Comparison of ENCODE assay signal across 8 cellular contexts in genomic region chr6:84489598-84489997, GRCh38.
"Had no signal": no experiment of that assay in that cellular context is flagged by ENCODE, and none has a peak within 500 bp of the region (broad histone marks: within the 10 kb centered on the region; RNA-seq: fewer than 3 reads in every experiment).

No MANE protein-coding gene starts in this region.

- H3K4me1 Mint-ChIP-seq: H9 had no signal

- H3K9me3 ChIP-seq: HAP-1 had no signal

- H3K4me3 Mint-ChIP-seq: H9, HFFc6 had no signal

- H3K9ac ChIP-seq: GM23248 had no signal

- H3K4me1 ChIP-seq: HAP-1 had no signal

- H3K9me3 Mint-ChIP-seq: HFFc6 had no signal

- ATAC-seq: HCT116 had no signal

- H2AFZ ChIP-seq: GM23248 had no signal

- H3K27ac ChIP-seq: GM23248 had no signal

- H3K4me3 ChIP-seq: GM23248, HAP-1 had no signal

- DNase-seq: GM23248, GOT3, H7, H9, HCEC 1CT, HFFc6 had no signal

- H3K36me3 ChIP-seq: HAP-1 had no signal

- H3K27ac Mint-ChIP-seq: H9, HFFc6 had no signal
